ENCODE assay signal across 12 cellular contexts in genomic region chr5:415928-416635, GRCh38. TPM values are rescaled to one million over a fixed set of nuclear protein-coding genes. Genes with fewer than 3 reads are reported as not detected.
DNase-seq lines count a peak whose midpoint lies in the region; ATAC-seq and TF ChIP-seq lines count a peak whose summit lies in the region.
"Had no signal": no experiment of that assay in that cellular context is flagged by ENCODE, and none has a peak within 500 bp of the region (broad histone marks: within the 10 kb centered on the region; RNA-seq: fewer than 3 reads in every experiment).

No MANE protein-coding gene starts in this region.

- TF ChIP-seq POLR2A in vagina (IDR thresholded peaks at IDR 0.05) = no peak

- no peaks in the 10 kb centered on the region for H3K27me3 ChIP-seq in naive thymus-derived CD4-positive, alpha-beta T cell (ENCODE audit: control insufficient read depth in 2 of 2, insufficient read depth in 2 of 2, low read length in 2 of 2)
- no peaks in the 10 kb centered on the region for H3K27me3 ChIP-seq in vagina

- CTCF ChIA-PET in naive thymus-derived CD4-positive, alpha-beta T cell (lab: Charles Lee) = no interaction called here

- TF ChIP-seq CTCF in brain (conservative IDR thresholded peaks at IDR 0.05) (no peak), vagina (IDR thresholded peaks at IDR 0.05) (no peak)

- peak overlapping the region in 2 of 5 experiments; percentile 24 to 64 for H3K4me3 Mint-ChIP-seq in brain
- H3K4me3 Mint-ChIP-seq in naive thymus-derived CD4-positive, alpha-beta T cell = no peak overlapping the region

- H3K36me3 Mint-ChIP-seq in brain = no peaks in the 10 kb centered on the region
- H3K36me3 Mint-ChIP-seq in naive thymus-derived CD4-positive, alpha-beta T cell = peaks cover 0 to 8% (median 0%) of the 10 kb centered on the region in 5 donors

- no peak overlapping the region for H3K4me3 ChIP-seq in naive thymus-derived CD4-positive, alpha-beta T cell (ENCODE audit: low read length)
- H3K4me3 ChIP-seq in vagina = no peak overlapping the region

- H3K9me3 Mint-ChIP-seq in brain = peaks cover 0 to 2% (median 1%) of the 10 kb centered on the region in 5 experiments
- no peaks in the 10 kb centered on the region for H3K9me3 Mint-ChIP-seq in naive thymus-derived CD4-positive, alpha-beta T cell

- intact Hi-C loops in naive thymus-derived CD4-positive, alpha-beta T cell (cut with micrococcal nuclease) = no loop called here
- intact Hi-C loops in vagina (cut with DNase I) = no loop called here

- POLR2A ChIA-PET in naive thymus-derived CD4-positive, alpha-beta T cell (lab: Charles Lee) = no interaction called here

- peak; percentile 32 for ATAC-seq in naive thymus-derived CD4-positive, alpha-beta T cell
- ATAC-seq in GM18517 (IDR thresholded peaks at IDR 0.05; ENCODE audit: unreplicated experiment) = no peak

- H3K4me1 ChIP-seq in naive thymus-derived CD4-positive, alpha-beta T cell (ENCODE audit: control insufficient read depth in 2 of 2, insufficient read depth in 2 of 2, low read length in 2 of 2) = no peaks in the 10 kb centered on the region
- H3K4me1 ChIP-seq in vagina = peaks cover 22% of the 10 kb centered on the region

- H3K4me1 Mint-ChIP-seq in brain = peaks cover 68% of the 10 kb centered on the region
- peaks cover 0 to 12% (median 0%) of the 10 kb centered on the region in 7 donors for H3K4me1 Mint-ChIP-seq in naive thymus-derived CD4-positive, alpha-beta T cell

- H3K27ac ChIP-seq in naive thymus-derived CD4-positive, alpha-beta T cell (ENCODE audit: low read depth, low read length) = no peak overlapping the region
- H3K27ac ChIP-seq in vagina = peak overlapping the region; percentile 90
- H3K27ac ChIP-seq: VCaP had no signal

- no peaks in the 10 kb centered on the region for H3K9me3 ChIP-seq in naive thymus-derived CD4-positive, alpha-beta T cell (ENCODE audit: control insufficient read depth in 2 of 3, low read length in 3 of 3)
- no peaks in the 10 kb centered on the region for H3K9me3 ChIP-seq in vagina
- H3K9me3 ChIP-seq: heart right ventricle had no signal

- no peaks in the 10 kb centered on the region for H3K36me3 ChIP-seq in naive thymus-derived CD4-positive, alpha-beta T cell (ENCODE audit: control insufficient read depth in 2 of 3, insufficient read depth in 3 of 3, low read length in 3 of 3)
- no peaks in the 10 kb centered on the region for H3K36me3 ChIP-seq in vagina
- H3K36me3 ChIP-seq: heart right ventricle had no signal

- H3K27ac Mint-ChIP-seq in brain = peak overlapping the region in 4 of 5 experiments; percentile 72 to 96 (median 89)
- no peak overlapping the region for H3K27ac Mint-ChIP-seq in naive thymus-derived CD4-positive, alpha-beta T cell

- peak; percentile 60 for DNase-seq in activated effector memory CD4-positive, alpha-beta T cell treated with anti-CD3 and anti-CD28 coated beads, Interleukin-2, amount 50 U/mL, for 16 hours
- no peak for DNase-seq in activated effector memory CD4-positive, alpha-beta T cell treated with Interleukin-2 at 50 U/mL for 16 hours
- no peak for DNase-seq in naive thymus-derived CD4-positive, alpha-beta T cell
- DNase-seq in vagina (ENCODE audit: extremely low spot score in 2 of 2) (no peak), SK-N-DZ (ENCODE audit: low spot score) (no peak), OCI-M1 (lab: John Stamatoyannopoulos, UW) (no peak)
- DNase-seq: activated naive CD4-positive, alpha-beta T cell treated with anti-CD3 and anti-CD28 coated beads, Interleukin-2, amount 50 U/mL, for 16 hours; heart right ventricle; NCI-H1694 had no signal

- peaks cover 1% of the 10 kb centered on the region for H3K27me3 Mint-ChIP-seq in brain
- peaks cover 0 to 8% (median 2%) of the 10 kb centered on the region in 5 donors for H3K27me3 Mint-ChIP-seq in naive thymus-derived CD4-positive, alpha-beta T cell

RNA-seq across cellular contexts. Expression of gene EXOC3, which starts 26.9 kb away (rescaled TPM):
- 69.2 TPM for polyA plus RNA-seq in brain (ENCODE audit: insufficient read depth, low read depth, low replicate concordance)
- total RNA-seq in naive thymus-derived CD4-positive, alpha-beta T cell = 100 to 1,000 TPM in 1 of 5 experiments, 10 to 100 TPM in 4; 79.1 to 105 (median 89.8) TPM
- 10 to 100 TPM; 44.3 to 47.5 TPM for polyA plus RNA-seq in naive thymus-derived CD4-positive, alpha-beta T cell
- 67.5 TPM for total RNA-seq in vagina
- polyA plus RNA-seq in SK-N-DZ (2014; cell fraction: cytosol; rRNA removed) = 17.0 and 18.3 TPM in 2 replicates
- 31.7 and 46.3 TPM in 2 replicates for polyA plus RNA-seq in SK-N-DZ (2014; cell fraction: nucleus; rRNA removed)

Comparison
In these comparisons a context has a peak if more than half of its experiments do, and no peak if none do; other contexts are left out.
1. H3K27ac Mint-ChIP-seq: peak in brain (4 of 5); none in naive thymus-derived CD4-positive, alpha-beta T cell (0 of 9).